In genomic region chr21:42662430-42663199, GRCh38 we compare ENCODE assay signal across 28 cellular contexts. TPM values are rescaled to one million over a fixed set of nuclear protein-coding genes. Genes with fewer than 3 reads are reported as not detected.
A peak's percentile ranks its signal among the peaks of the same experiment; 100 is the strongest.
DNase-seq lines count a peak whose midpoint lies in the region; ATAC-seq, FAIRE-seq and TF ChIP-seq lines count a peak whose summit lies in the region.
"Had no signal": no experiment of that assay in that cellular context is flagged by ENCODE, and none has a peak within 500 bp of the region (broad histone marks: within the 10 kb centered on the region; RNA-seq: fewer than 3 reads in every experiment).

No MANE protein-coding gene starts in this region.

- H3K4me1 ChIP-seq in BLaER1 (peaks cover 91% of the 10 kb centered on the region), HEK293 (ENCODE audit: control insufficient read depth, insufficient read depth, low read length) (peaks cover 7% of the 10 kb centered on the region), astrocyte (ENCODE audit: insufficient read depth, low read length) (no peaks in the 10 kb centered on the region), mesendoderm (ENCODE audit: control insufficient read depth, low read depth, low read length) (no peaks in the 10 kb centered on the region)

- H4K20me1 ChIP-seq in BLaER1: peaks cover 75% of the 10 kb centered on the region
- H4K20me1 ChIP-seq in astrocyte (ENCODE audit: insufficient read depth, low read length): peaks cover 18% of the 10 kb centered on the region

- no peak overlapping the region for H3K4ac ChIP-seq in mesendoderm (ENCODE audit: low read depth, low read length)

- H3K9ac ChIP-seq in BLaER1: no peak overlapping the region
- no peak overlapping the region for H3K9ac ChIP-seq in astrocyte (ENCODE audit: low read length)
- H3K9ac ChIP-seq in mesendoderm (ENCODE audit: low read length): no peak overlapping the region
- H3K9ac ChIP-seq: GM23248, SK-N-SH had no signal

- H3K4me2 ChIP-seq in BLaER1 (peak overlapping the region; percentile 76), astrocyte (ENCODE audit: low read length) (no peak overlapping the region), mesendoderm (ENCODE audit: low read length) (no peak overlapping the region)
- H3K4me2 ChIP-seq: SK-N-SH had no signal

- H2AFZ ChIP-seq in astrocyte (ENCODE audit: low read depth, low read length): peak overlapping the region; percentile 1
- H2AFZ ChIP-seq: GM23248 had no signal

- POLR2A ChIA-PET in HEK293 (lab: Yijun Ruan, JAX): no interaction called here
- POLR2A ChIA-PET in activated CD8-positive, alpha-beta T cell treated with anti-CD3 and anti-CD28 coated beads, Interleukin-2, amount 10 ng/mL, durations not matched to agents 7 days and 5 days (lab: Charles Lee): no interaction called here

- H3K9me3 ChIP-seq in BLaER1 (no peaks in the 10 kb centered on the region), HEK293 (ENCODE audit: control insufficient read depth, insufficient read depth, low read depth, low read length) (no peaks in the 10 kb centered on the region), astrocyte (ENCODE audit: insufficient read depth, low read depth, low read length) (peaks cover 11% of the 10 kb centered on the region)
- H3K9me3 ChIP-seq: SK-N-SH had no signal

- peaks cover 5% of the 10 kb centered on the region for H3K36me3 Mint-ChIP-seq in astrocyte (ENCODE audit: low read depth, unreplicated experiment)
- H3K36me3 Mint-ChIP-seq in activated CD8-positive, alpha-beta T cell treated with anti-CD3 and anti-CD28 coated beads, Interleukin-2, amount 10 ng/mL, durations not matched to agents 7 days and 5 days (ENCODE audit: low read depth): peaks cover 2% of the 10 kb centered on the region
- H3K36me3 Mint-ChIP-seq: CD14-positive monocyte had no signal

- no peak overlapping the region for H3K4me3 Mint-ChIP-seq in astrocyte (ENCODE audit: unreplicated experiment)
- no peak overlapping the region for H3K4me3 Mint-ChIP-seq in activated CD8-positive, alpha-beta T cell treated with anti-CD3 and anti-CD28 coated beads, Interleukin-2, amount 10 ng/mL, durations not matched to agents 7 days and 5 days
- H3K4me3 Mint-ChIP-seq: CD14-positive monocyte had no signal

- H3K4me3 ChIP-seq in BLaER1 (no peak overlapping the region), HEK293 (ENCODE audit: low read depth, low read length) (no peak overlapping the region), astrocyte (ENCODE audit: insufficient read depth, low read depth, low read length) (no peak overlapping the region), mesendoderm (ENCODE audit: low read length) (no peak overlapping the region)
- H3K4me3 ChIP-seq: GM23248 had no signal

- WGBS in mesendoderm (ENCODE audit: extremely low coverage, insufficient coverage, low lambda C conversion rate): 100% methylated on average over 3 of the region's 20 CpGs

- ATAC-seq in activated CD8-positive, alpha-beta T cell treated with anti-CD3 and anti-CD28 coated beads, Interleukin-2, amount 10 ng/mL, durations not matched to agents 7 days and 5 days: no peak
- ATAC-seq: Panc1 had no signal

- H3K36me3 ChIP-seq in BLaER1: no peaks in the 10 kb centered on the region
- H3K36me3 ChIP-seq in HEK293 (ENCODE audit: control insufficient read depth in 2 of 2, insufficient read depth in 1 of 2, low read length in 2 of 2): peaks cover 9 to 12% of the 10 kb centered on the region in 2 experiments; a peak in 2 of 3 replicates
- no peaks in the 10 kb centered on the region for H3K36me3 ChIP-seq in astrocyte (ENCODE audit: insufficient read depth, low read length)
- H3K36me3 ChIP-seq in mesendoderm (ENCODE audit: control insufficient read depth, insufficient read depth, low read length): peaks cover 7% of the 10 kb centered on the region

- no peak overlapping the region for H3K56ac ChIP-seq in mesendoderm (ENCODE audit: low read length)

- H2BK15ac ChIP-seq in mesendoderm (replicated peaks; ENCODE audit: low read depth): no peak overlapping the region

- H2BK120ac ChIP-seq in mesendoderm (ENCODE audit: low read depth, low read length): no peak overlapping the region

- H3K79me1 ChIP-seq in mesendoderm (ENCODE audit: low read length): peaks cover 43% of the 10 kb centered on the region

- peak overlapping the region; percentile 24 for H3K23ac ChIP-seq in mesendoderm (ENCODE audit: low read length)

- TF ChIP-seq CTCF in HEK293 (tag by site-specific recombination; IDR thresholded peaks at IDR 0.05): no peak
- no peak for TF ChIP-seq CTCF in astrocyte (IDR thresholded peaks at IDR 0.05; ENCODE audit: insufficient read depth, low read depth, low read length)

- H3K4me1 Mint-ChIP-seq in astrocyte (ENCODE audit: low read depth, unreplicated experiment): peaks cover 5% of the 10 kb centered on the region
- peaks cover 12% of the 10 kb centered on the region for H3K4me1 Mint-ChIP-seq in activated CD8-positive, alpha-beta T cell treated with anti-CD3 and anti-CD28 coated beads, Interleukin-2, amount 10 ng/mL, durations not matched to agents 7 days and 5 days (ENCODE audit: low read depth)
- H3K4me1 Mint-ChIP-seq: CD14-positive monocyte had no signal

- CTCF ChIA-PET in HEK293 (lab: Yijun Ruan, JAX): interaction anchor here (0.6 kb wide), 1 partner anchor 153 kb away, joined by 3 read pairs; no protein-coding TSS in a partner anchor
- CTCF ChIA-PET in activated CD8-positive, alpha-beta T cell treated with anti-CD3 and anti-CD28 coated beads, Interleukin-2, amount 10 ng/mL, durations not matched to agents 7 days and 5 days (lab: Charles Lee): no interaction called here

- no peak overlapping the region for H4K8ac ChIP-seq in mesendoderm (ENCODE audit: low read depth, low read length)

- peaks cover 20% of the 10 kb centered on the region for H3K27me3 Mint-ChIP-seq in astrocyte (ENCODE audit: low read depth, unreplicated experiment)
- no peaks in the 10 kb centered on the region for H3K27me3 Mint-ChIP-seq in activated CD8-positive, alpha-beta T cell treated with anti-CD3 and anti-CD28 coated beads, Interleukin-2, amount 10 ng/mL, durations not matched to agents 7 days and 5 days (ENCODE audit: low read depth)

- H3K27ac Mint-ChIP-seq in astrocyte (ENCODE audit: unreplicated experiment): no peak overlapping the region
- no peak overlapping the region for H3K27ac Mint-ChIP-seq in activated CD8-positive, alpha-beta T cell treated with anti-CD3 and anti-CD28 coated beads, Interleukin-2, amount 10 ng/mL, durations not matched to agents 7 days and 5 days
- H3K27ac Mint-ChIP-seq: CD14-positive monocyte had no signal

- H2BK5ac ChIP-seq in mesendoderm (ENCODE audit: low read length): no peak overlapping the region

- FAIRE-seq in astrocyte (lab: Jason Lieb, UNC): no peak

- H3K9me3 Mint-ChIP-seq in astrocyte (ENCODE audit: unreplicated experiment): peaks cover 2% of the 10 kb centered on the region
- no peaks in the 10 kb centered on the region for H3K9me3 Mint-ChIP-seq in activated CD8-positive, alpha-beta T cell treated with anti-CD3 and anti-CD28 coated beads, Interleukin-2, amount 10 ng/mL, durations not matched to agents 7 days and 5 days (ENCODE audit: insufficient read depth)

- no peak overlapping the region for H2AK5ac ChIP-seq in mesendoderm (ENCODE audit: low read length)

- H3K79me2 ChIP-seq in astrocyte (ENCODE audit: insufficient read depth, low read length) (no peaks in the 10 kb centered on the region), mesendoderm (ENCODE audit: control insufficient read depth, insufficient read depth, low read length) (peaks cover 43% of the 10 kb centered on the region)

- no peak overlapping the region for H3K18ac ChIP-seq in mesendoderm (ENCODE audit: low read length)

- no peak for DNase-seq in astrocyte (ENCODE audit: low read depth)
- DNase-seq in mesendoderm: no peak
- no peak for DNase-seq in activated CD8-positive, alpha-beta T cell treated with anti-CD3 and anti-CD28 coated beads, Interleukin-2, amount 10 ng/mL, durations not matched to agents 7 days and 5 days
- no peak for DNase-seq in T1000 (lab: John Stamatoyannopoulos, UW)
- no peak for DNase-seq in NCI-H748 (lab: John Stamatoyannopoulos, UW; ENCODE audit: unreplicated experiment)
- DNase-seq: 8988T; AML-193; DMS53; EL; GF-D8; GM23248; HCEC 1CT; MM.1S; NCI-H1048; NCI-H1417 treated with DMSO at 0.1 percent for 48 hours; NCI-H187; NCI-H2107; NCI-H2227 treated with DMSO at 0.1 percent for 48 hours; NCI-H510A treated with DMSO at 0.1 percent for 48 hours; NCI-H774; NK-92 treated with Interleukin-12 subunit alpha and Interleukin-12 subunit beta, amount 100 ng/mL, for 24 hours; SIG-M5; SK-N-SH had no signal

- peaks cover 89% of the 10 kb centered on the region for H3K27me3 ChIP-seq in BLaER1
- peaks cover 14% of the 10 kb centered on the region for H3K27me3 ChIP-seq in astrocyte (ENCODE audit: insufficient read depth, low read length)
- H3K27me3 ChIP-seq in mesendoderm (ENCODE audit: insufficient read depth, low read length, poor library complexity): no peaks in the 10 kb centered on the region

- H3K27ac ChIP-seq in BLaER1 (no peak overlapping the region), HEK293 (ENCODE audit: extremely low read depth, low read depth, low read length) (no peak overlapping the region), astrocyte (ENCODE audit: low read depth, low read length) (no peak overlapping the region), mesendoderm (ENCODE audit: low read depth, low read length) (no peak overlapping the region)
- H3K27ac ChIP-seq: GM23248 had no signal

- H4K5ac ChIP-seq in mesendoderm (ENCODE audit: low read length): no peak overlapping the region

TF ChIP-seq in HEK293, 187 proteins besides CTCF, POLR2A, EP300 and RAD21 (continues in another document):
- TF ChIP-seq ZFP41 (tag by site-specific recombination; IDR thresholded peaks at IDR 0.05; ENCODE audit: borderline replicate concordance): no peak
- TF ChIP-seq, protein P1, sequence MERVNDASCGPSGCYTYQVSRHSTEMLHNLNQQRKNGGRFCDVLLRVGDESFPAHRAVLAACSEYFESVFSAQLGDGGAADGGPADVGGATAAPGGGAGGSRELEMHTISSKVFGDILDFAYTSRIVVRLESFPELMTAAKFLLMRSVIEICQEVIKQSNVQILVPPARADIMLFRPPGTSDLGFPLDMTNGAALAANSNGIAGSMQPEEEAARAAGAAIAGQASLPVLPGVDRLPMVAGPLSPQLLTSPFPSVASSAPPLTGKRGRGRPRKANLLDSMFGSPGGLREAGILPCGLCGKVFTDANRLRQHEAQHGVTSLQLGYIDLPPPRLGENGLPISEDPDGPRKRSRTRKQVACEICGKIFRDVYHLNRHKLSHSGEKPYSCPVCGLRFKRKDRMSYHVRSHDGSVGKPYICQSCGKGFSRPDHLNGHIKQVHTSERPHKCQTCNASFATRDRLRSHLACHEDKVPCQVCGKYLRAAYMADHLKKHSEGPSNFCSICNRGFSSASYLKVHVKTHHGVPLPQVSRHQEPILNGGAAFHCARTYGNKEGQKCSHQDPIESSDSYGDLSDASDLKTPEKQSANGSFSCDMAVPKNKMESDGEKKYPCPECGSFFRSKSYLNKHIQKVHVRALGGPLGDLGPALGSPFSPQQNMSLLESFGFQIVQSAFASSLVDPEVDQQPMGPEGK (tag by site-specific recombination; IDR thresholded peaks at IDR 0.05): no peak
- TF ChIP-seq SALL2 (tag by site-specific recombination; IDR thresholded peaks at IDR 0.05; ENCODE audit: borderline replicate concordance): peak; percentile 29

RNA-seq across cellular contexts. Expression of gene PDE9A, which starts 9.2 kb away (rescaled TPM):
- 6.2 and 7.8 TPM in 2 replicates for total RNA-seq in astrocyte
- 36.9 TPM for polyA plus RNA-seq in mesendoderm (2013, experiment 1 of 2)
- polyA plus RNA-seq in mesendoderm (2013, experiment 2 of 2): 38.7 TPM
- total RNA-seq in activated CD8-positive, alpha-beta T cell treated with anti-CD3 and anti-CD28 coated beads, Interleukin-2, amount 10 ng/mL, durations not matched to agents 7 days and 5 days: 10 to 100 TPM in 1 of 2 experiments, 1 to 10 TPM in 1; 8.3 to 10.8 TPM
- total RNA-seq: GM23248, LHCN-M2 had no signal
- polyA plus RNA-seq: GM23248 had no signal
